Comparison of ENCODE assay signal across 23 cellular contexts in the genomic region with DNA sequence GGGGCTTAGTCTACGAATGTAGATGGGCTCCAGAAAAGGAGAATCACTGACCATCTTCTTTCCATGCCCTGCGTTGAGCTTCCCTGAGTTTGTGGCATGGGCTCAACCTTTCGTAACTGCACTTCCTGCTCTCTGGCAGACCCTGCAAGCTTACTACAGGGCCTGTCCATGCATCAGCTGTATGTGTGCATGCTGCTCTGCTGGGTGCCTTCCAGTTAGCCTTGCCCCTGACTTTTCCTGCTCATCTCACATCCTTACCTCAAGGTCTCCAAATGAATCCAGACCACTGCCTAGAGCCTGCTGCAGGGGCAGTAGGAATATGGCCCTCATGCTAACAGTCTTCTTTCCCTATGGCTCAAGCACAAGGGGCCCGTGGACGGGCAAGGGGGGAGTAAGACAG.
"Had no signal": no experiment of that assay in that cellular context is flagged by ENCODE, and none has a peak within 500 bp of the region (broad histone marks: within the 10 kb centered on the region; RNA-seq: fewer than 3 reads in every experiment).

No MANE protein-coding gene starts in this region.

- H3K4me2 ChIP-seq: KMS-11 had no signal

- ATAC-seq: activated CD8-positive, alpha-beta T cell treated with anti-CD3 and anti-CD28 coated beads for 36 hours; body of pancreas; Right ventricle myocardium inferior; T-cell had no signal

- H3K27ac ChIP-seq: ascending aorta, body of pancreas, KMS-11, SK-N-MC had no signal

- H3K4me1 ChIP-seq: ascending aorta had no signal

- H3K27me3 ChIP-seq: ascending aorta, body of pancreas had no signal

- H3K4me3 ChIP-seq: ascending aorta, body of pancreas, SK-N-MC had no signal

- DNase-seq: activated CD4-positive, CD25-positive, alpha-beta regulatory T cell; activated CD8-positive, alpha-beta memory T cell treated with anti-CD3 and anti-CD28 coated beads, Interleukin-2, amount 50 U/mL, for 48 hours; activated CD8-positive, alpha-beta T cell treated with anti-CD3 and anti-CD28 coated beads for 36 hours; activated naive CD4-positive, alpha-beta T cell treated with anti-CD3 and anti-CD28 coated beads, Interleukin-2, amount 50 U/mL, for 16 hours; activated naive CD8-positive, alpha-beta T cell treated with anti-CD3 and anti-CD28 coated beads, Interleukin-2, amount 10 ng/mL, durations not matched to agents 7 days and 5 days; activated T-cell treated with anti-CD3 and anti-CD28 coated beads, Interleukin-2, amount 50 U/mL, for 1 hour; body of pancreas; NCI-H1092 treated with DMSO at 0.1 percent for 48 hours; NCI-H1436; NCI-H1694 treated with DMSO at 0.1 percent for 48 hours; NCI-H2029 treated with DMSO at 0.1 percent for 48 hours; NCI-H345; NCI-H510A; NCI-H526 treated with DMSO at 0.1 percent for 48 hours; NCI-H82; RPMI8226; T-cell; T-helper 2 cell; T1000 had no signal

- H3K9me3 ChIP-seq: ascending aorta, body of pancreas had no signal

- H3K9ac ChIP-seq: KMS-11 had no signal

- H3K36me3 ChIP-seq: ascending aorta had no signal
